8 cellular contexts compared by ENCODE assay signal in genomic region chr7:106071356-106071998, GRCh38. TPM values are rescaled to one million over a fixed set of nuclear protein-coding genes. Genes with fewer than 3 reads are reported as not detected.
DNase-seq lines count a peak whose midpoint lies in the region; ATAC-seq, FAIRE-seq and TF ChIP-seq lines count a peak whose summit lies in the region.

No MANE protein-coding gene starts in this region.

- H3K9me3 Mint-ChIP-seq in activated T-helper 1 cell treated with anti-CD3 and anti-CD28 coated beads, Interleukin-12 subunit alpha, Interleukin-12 subunit beta, Interleukin-2, Interleukin-4 antibody, amounts not matched to agents 30 ng/mL and 10 ng/mL and 1 ng/mL, durations not matched to agents 14 hours and 24 hours and 36 hours, result no peaks in the 10 kb centered on the region
- H3K9me3 Mint-ChIP-seq in stimulated activated naive CD8-positive, alpha-beta T cell treated with anti-CD3 and anti-CD28 coated beads, Interleukin-15, amount 100 ng/mL, for 72 hours, result no peaks in the 10 kb centered on the region

- peak overlapping the region; percentile 59 for H3K4me3 Mint-ChIP-seq in activated T-helper 1 cell treated with anti-CD3 and anti-CD28 coated beads, Interleukin-12 subunit alpha, Interleukin-12 subunit beta, Interleukin-2, Interleukin-4 antibody, amounts not matched to agents 30 ng/mL and 10 ng/mL and 1 ng/mL, durations not matched to agents 14 hours and 24 hours and 36 hours
- peak overlapping the region; percentile 78 to 82 for H3K4me3 Mint-ChIP-seq in stimulated activated naive CD8-positive, alpha-beta T cell treated with anti-CD3 and anti-CD28 coated beads, Interleukin-15, amount 100 ng/mL, for 72 hours

- H3K27ac Mint-ChIP-seq in activated T-helper 1 cell treated with anti-CD3 and anti-CD28 coated beads, Interleukin-12 subunit alpha, Interleukin-12 subunit beta, Interleukin-2, Interleukin-4 antibody, amounts not matched to agents 30 ng/mL and 10 ng/mL and 1 ng/mL, durations not matched to agents 14 hours and 24 hours and 36 hours, result peak overlapping the region; percentile 93
- H3K27ac Mint-ChIP-seq in stimulated activated naive CD8-positive, alpha-beta T cell treated with anti-CD3 and anti-CD28 coated beads, Interleukin-15, amount 100 ng/mL, for 72 hours, result peak overlapping the region; percentile 92 to 97

- no peaks in the 10 kb centered on the region for H4K20me1 ChIP-seq in HepG2 (ENCODE audit: insufficient read depth, low read length)

- POLR2A ChIA-PET in HepG2 (lab: Yijun Ruan, JAX), result interaction anchor here (0.9 kb wide), 1 partner anchor 41 kb away, joined by 5 read pairs; the partner anchor contains the start of gene SYPL1

- no peaks in the 10 kb centered on the region for H3K36me3 Mint-ChIP-seq in activated T-helper 1 cell treated with anti-CD3 and anti-CD28 coated beads, Interleukin-12 subunit alpha, Interleukin-12 subunit beta, Interleukin-2, Interleukin-4 antibody, amounts not matched to agents 30 ng/mL and 10 ng/mL and 1 ng/mL, durations not matched to agents 14 hours and 24 hours and 36 hours (ENCODE audit: low read depth)

- no TSS peak for BruUV-seq in HepG2 (replicated peaks; lab: Mats Ljungman, UMichigan)

- no peak for TF ChIP-seq CTCF in HepG2 (CRISPR knock-in tag; IDR thresholded peaks at IDR 0.05)

- H3K4me1 ChIP-seq in HepG2 (ENCODE audit: insufficient read depth, low read length), result peaks cover 75% of the 10 kb centered on the region

- H3K27me3 Mint-ChIP-seq in activated T-helper 1 cell treated with anti-CD3 and anti-CD28 coated beads, Interleukin-12 subunit alpha, Interleukin-12 subunit beta, Interleukin-2, Interleukin-4 antibody, amounts not matched to agents 30 ng/mL and 10 ng/mL and 1 ng/mL, durations not matched to agents 14 hours and 24 hours and 36 hours (ENCODE audit: insufficient read depth), result no peaks in the 10 kb centered on the region
- H3K27me3 Mint-ChIP-seq in stimulated activated naive CD8-positive, alpha-beta T cell treated with anti-CD3 and anti-CD28 coated beads, Interleukin-15, amount 100 ng/mL, for 72 hours, result no peaks in the 10 kb centered on the region

- peak; percentile 98 for ATAC-seq in GM18870 (IDR thresholded peaks at IDR 0.05; ENCODE audit: unreplicated experiment)
- peak; percentile 96 for ATAC-seq in HG02885 (IDR thresholded peaks at IDR 0.05; ENCODE audit: poor library complexity, unreplicated experiment)
- ATAC-seq in HepG2, result peak; percentile 71
- peak; percentile 99 for ATAC-seq in stimulated activated naive CD8-positive, alpha-beta T cell treated with anti-CD3 and anti-CD28 coated beads, Interleukin-15, amount 100 ng/mL, for 72 hours

- no peak for TF ChIP-seq RAD21 in HepG2 (CRISPR knock-in tag; IDR thresholded peaks at IDR 0.05)

- H3K9me3 ChIP-seq in HepG2 (ENCODE audit: low read length), result no peaks in the 10 kb centered on the region

- peaks cover 42% of the 10 kb centered on the region for H3K4me1 Mint-ChIP-seq in activated T-helper 1 cell treated with anti-CD3 and anti-CD28 coated beads, Interleukin-12 subunit alpha, Interleukin-12 subunit beta, Interleukin-2, Interleukin-4 antibody, amounts not matched to agents 30 ng/mL and 10 ng/mL and 1 ng/mL, durations not matched to agents 14 hours and 24 hours and 36 hours (ENCODE audit: low read depth)
- H3K4me1 Mint-ChIP-seq in stimulated activated naive CD8-positive, alpha-beta T cell treated with anti-CD3 and anti-CD28 coated beads, Interleukin-15, amount 100 ng/mL, for 72 hours, result peaks cover 72% of the 10 kb centered on the region

- CTCF ChIA-PET in HepG2 (lab: Yijun Ruan, JAX; ENCODE audit: low intra/inter-chr PET ratio, low total read pairs), result no interaction called here

- WGBS in HepG2 (ENCODE audit: low lambda C conversion rate), result 43% methylated on average over 8 of the region's 9 CpGs

- peak; percentile 73 for DNase-seq in NOMO-1 treated with DMSO at 0.1 percent for 48 hours (lab: John Stamatoyannopoulos, UW; ENCODE audit: unreplicated experiment)
- DNase-seq in activated T-helper 1 cell treated with anti-CD3 and anti-CD28 coated beads, Interleukin-12 subunit alpha, Interleukin-12 subunit beta, Interleukin-2, Interleukin-4 antibody, amounts not matched to agents 30 ng/mL and 10 ng/mL and 1 ng/mL, durations not matched to agents 14 hours and 24 hours and 36 hours (ENCODE audit: low spot score), result peak; percentile 44
- no peak for DNase-seq in HepG2 (ENCODE audit: low spot score)
- peak; percentile 56 to 72 for DNase-seq in stimulated activated naive CD8-positive, alpha-beta T cell treated with anti-CD3 and anti-CD28 coated beads, Interleukin-15, amount 100 ng/mL, for 72 hours
- DNase-seq in H54 (ENCODE audit: insufficient read length, low spot score), result no peak
- no peak for DNase-seq in NCI-H748 (lab: John Stamatoyannopoulos, UW; ENCODE audit: unreplicated experiment)

- FAIRE-seq in HepG2 (lab: Jason Lieb, UNC) (no peak), H54 (lab: Jason Lieb, UNC) (no peak)

- no peaks in the 10 kb centered on the region for H3K79me2 ChIP-seq in HepG2 (ENCODE audit: insufficient read depth, low read length)

- no peak overlapping the region for H3K4me3 ChIP-seq in HepG2 (replicated peaks in 1 of 3; ENCODE audit: insufficient read depth in 1 of 3, low read depth in 2 of 3, low read length in 3 of 3)

- no peak for TF ChIP-seq POLR2A in HepG2 (IDR thresholded peaks at IDR 0.05; ENCODE audit: insufficient read depth in 1 of 2, low read depth in 2 of 2, low read length in 2 of 2)
- no peak for TF ChIP-seq POLR2A in H54 (IDR thresholded peaks at IDR 0.05; ENCODE audit: low read depth, low read length)

- intact Hi-C loops in activated T-helper 1 cell treated with anti-CD3 and anti-CD28 coated beads, Interleukin-12 subunit alpha, Interleukin-12 subunit beta, Interleukin-2, Interleukin-4 antibody, amounts not matched to agents 30 ng/mL and 10 ng/mL and 1 ng/mL, durations not matched to agents 14 hours and 24 hours and 36 hours (cut with micrococcal nuclease), result loop anchor here (1.0 to 2.0 kb wide), 6 partner anchors 19 to 275 kb away; no protein-coding TSS in a partner anchor
- intact Hi-C loops in HepG2 (cut with micrococcal nuclease; ENCODE audit: unreplicated experiment), result no loop called here

- H3K27ac ChIP-seq in HepG2 (ENCODE audit: extremely low read length, insufficient read depth, low read length), result peak overlapping the region; percentile 47

- no peaks in the 10 kb centered on the region for H3K36me3 ChIP-seq in HepG2 (replicated peaks in 1 of 2; ENCODE audit: control insufficient read depth in 1 of 2, insufficient read depth in 2 of 2, low read length in 2 of 2)

- TF ChIP-seq EP300 in HepG2 (IDR thresholded peaks at IDR 0.05; ENCODE audit: low read depth in 2 of 2, low read length in 2 of 2) (no peak), HepG2 (CRISPR knock-in tag; IDR thresholded peaks at IDR 0.05; ENCODE audit: borderline replicate concordance) (no peak)

- H3K4me2 ChIP-seq in HepG2 (ENCODE audit: low read depth, low read length), result peak overlapping the region; percentile 57

- in situ Hi-C loops in HepG2 (cut with HindIII; ENCODE audit: extremely low pct_ligation_motif_present, low pct_unique_long_range_greater_than_20kb), result no loop called here

- H3K27me3 ChIP-seq in HepG2 (ENCODE audit: control insufficient read depth in 1 of 2, insufficient read depth in 2 of 2, low read length in 2 of 2), result peaks cover 0 to 3% of the 10 kb centered on the region in 2 experiments; a peak in 2 of 5 replicates

- no peak overlapping the region for H3K9ac ChIP-seq in HepG2 (ENCODE audit: insufficient read depth, low read depth, low read length)

- no peak overlapping the region for H2AFZ ChIP-seq in HepG2 (ENCODE audit: low read length)

TF ChIP-seq in HepG2, 621 proteins besides CTCF, POLR2A, EP300 and RAD21 (continues in another document):
- 0 out of 2 replicates have a peak, but pooled peaks have one; percentile 2 for TF ChIP-seq ZNF557 (CRISPR knock-in tag; IDR thresholded peaks at IDR 0.05)

RNA-seq across cellular contexts. Expression of gene SYPL1, which starts 40.6 kb away (rescaled TPM):
- 22.3 and 24.9 TPM in 2 replicates for total RNA-seq in activated T-helper 1 cell treated with anti-CD3 and anti-CD28 coated beads, Interleukin-12 subunit alpha, Interleukin-12 subunit beta, Interleukin-2, Interleukin-4 antibody, amounts not matched to agents 30 ng/mL and 10 ng/mL and 1 ng/mL, durations not matched to agents 14 hours and 24 hours and 36 hours
- total RNA-seq in HepG2 (2016; rRNA removed; fragmentation: Illumina TruSeq; extraction: Trizol), result 25.7 and 27.5 TPM in 2 replicates
- 7.4 and 7.8 TPM in 2 replicates for total RNA-seq in HepG2 (2016; cell fraction: cytosol; rRNA removed; fragmentation: Illumina TruSeq; extraction: Trizol; ENCODE audit: low read depth)
- 19.4 and 28.6 TPM in 2 replicates for total RNA-seq in HepG2 (2016; cell fraction: insoluble cytoplasmic fraction; rRNA removed; fragmentation: Illumina TruSeq; extraction: Trizol)
- 14.0 and 17.5 TPM in 2 replicates for total RNA-seq in HepG2 (2016; cell fraction: membrane; rRNA removed; fragmentation: Illumina TruSeq; extraction: Trizol)
- total RNA-seq in HepG2 (2016; cell fraction: nucleus; rRNA removed; fragmentation: Illumina TruSeq; extraction: Trizol), result 45.1 and 48.0 TPM in 2 replicates
- polyA plus RNA-seq in HepG2 (2011; rRNA removed), result 32.9 and 40.2 TPM in 2 replicates
- polyA plus RNA-seq in HepG2 (2011; cell fraction: cytosol; rRNA removed), result 20.4 and 33.2 TPM in 2 replicates
- polyA plus RNA-seq in HepG2 (2011; cell fraction: nucleus; rRNA removed), result 7.1 and 9.3 TPM in 2 replicates
- 44.2 and 45.6 TPM in 2 replicates for polyA plus RNA-seq in HepG2 (2012)
- polyA plus RNA-seq in HepG2 (2016; cell fraction: cytosol; fragmentation: Illumina TruSeq; extraction: Trizol; ENCODE audit: low read depth), result 8.7 TPM in 2 replicates
- polyA plus RNA-seq in HepG2 (2016; cell fraction: insoluble cytoplasmic fraction; fragmentation: Illumina TruSeq; extraction: Trizol; ENCODE audit: low read depth), result 42.0 and 43.1 TPM in 2 replicates
- 15.9 and 18.3 TPM in 2 replicates for polyA plus RNA-seq in HepG2 (2016; cell fraction: membrane; fragmentation: Illumina TruSeq; extraction: Trizol; ENCODE audit: low read depth)
- polyA plus RNA-seq in HepG2 (2016; cell fraction: nucleus; fragmentation: Illumina TruSeq; extraction: Trizol; ENCODE audit: insufficient read depth, low read depth), result 71.1 and 87.2 TPM in 2 replicates
- polyA minus RNA-seq in HepG2 (2011; rRNA and poly(A)+ RNA removed; ENCODE audit: low replicate concordance), result 30.6 and 35.4 TPM in 2 replicates
- 23.1 and 27.5 TPM in 2 replicates for polyA minus RNA-seq in HepG2 (2011; cell fraction: cytosol; rRNA and poly(A)+ RNA removed)
- polyA minus RNA-seq in HepG2 (2011; cell fraction: nucleus; rRNA and poly(A)+ RNA removed), result 19.3 and 28.8 TPM in 2 replicates

Comparison
In these comparisons a context has a peak if more than half of its experiments do, and no peak if none do; other contexts are left out.
1. DNase-seq: peak in NOMO-1 treated with DMSO at 0.1 percent for 48 hours (single experiment), activated T-helper 1 cell treated with anti-CD3 and anti-CD28 coated beads, Interleukin-12 subunit alpha, Interleukin-12 subunit beta, Interleukin-2, Interleukin-4 antibody, amounts not matched to agents 30 ng/mL and 10 ng/mL and 1 ng/mL, durations not matched to agents 14 hours and 24 hours and 36 hours (single experiment) and stimulated activated naive CD8-positive, alpha-beta T cell treated with anti-CD3 and anti-CD28 coated beads, Interleukin-15, amount 100 ng/mL, for 72 hours (2 of 2); none in HepG2 (single experiment), H54 (single experiment) and NCI-H748 (single experiment).
2. Peak in every context shown above with its lines, with median percentiles within 50 percentile points of each other: ATAC-seq.